In genomic region chr3:4693620-4694019, GRCh38 we compare ENCODE assay signal across 15 cellular contexts.
DNase-seq lines count a peak whose midpoint lies in the region; ATAC-seq and TF ChIP-seq lines count a peak whose summit lies in the region.
"Had no signal": no experiment of that assay in that cellular context is flagged by ENCODE, and none has a peak within 500 bp of the region (broad histone marks: within the 10 kb centered on the region; RNA-seq: fewer than 3 reads in every experiment).

No MANE protein-coding gene starts in this region.

- peak overlapping the region; percentile 8; the same call in 1 of the 2 replicates for H2AFZ ChIP-seq in OCI-LY3 (ENCODE audit: low read depth, low read length)

- no peak overlapping the region for H3K27ac ChIP-seq in OCI-LY3 (ENCODE audit: low read length)
- H3K27ac ChIP-seq: C4-2B, thyroid gland had no signal

- TF ChIP-seq CTCF in OCI-LY3 (IDR thresholded peaks at IDR 0.05; ENCODE audit: low read depth, low read length), result no peak

- ATAC-seq in GM18861 (IDR thresholded peaks at IDR 0.05; ENCODE audit: unreplicated experiment) (peak; percentile 81), GM21526 (IDR thresholded peaks at IDR 0.05; ENCODE audit: low FRiP score, unreplicated experiment) (peak; percentile 82), HG03097 (IDR thresholded peaks at IDR 0.05; ENCODE audit: low FRiP score, unreplicated experiment) (peak; percentile 54)
- no peak for ATAC-seq in stimulated activated naive CD8-positive, alpha-beta T cell treated with anti-CD3 and anti-CD28 coated beads, Interleukin-15, Interleukin-2, amounts not matched to agents 100 U/mL and 50 U/mL, for 24 hours

- H3K9ac ChIP-seq in OCI-LY3 (ENCODE audit: low read length), result no peak overlapping the region

- peaks cover 15% of the 10 kb centered on the region for H3K4me1 ChIP-seq in OCI-LY3 (ENCODE audit: low read length)
- H3K4me1 ChIP-seq: thyroid gland had no signal

- no peak for DNase-seq in stimulated activated naive CD8-positive, alpha-beta T cell treated with anti-CD3 and anti-CD28 coated beads, Interleukin-15, Interleukin-2, amounts not matched to agents 100 U/mL and 50 U/mL, for 24 hours
- DNase-seq in stimulated activated CD4-positive, alpha-beta T cell treated with anti-CD3 and anti-CD28 coated beads, Interleukin-2, amount 100 ng/mL, for 48 hours, result no peak
- no peak for DNase-seq in activated CD4-positive, CD25-positive, alpha-beta regulatory T cell treated with anti-CD3 and anti-CD28 coated beads, Interleukin-2, amount 50 U/mL, for 72 hours
- no peak for DNase-seq in activated effector memory CD4-positive, alpha-beta T cell treated with anti-CD3 and anti-CD28 coated beads, Interleukin-2, amount 50 U/mL, for 16 hours
- DNase-seq: activated CD4-positive, alpha-beta T cell treated with anti-CD3 and anti-CD28 coated beads, Interleukin-2, amount 10 ng/mL, durations not matched to agents 7 days and 5 days; activated naive CD4-positive, alpha-beta T cell treated with anti-CD3 and anti-CD28 coated beads for 36 hours; cerebellar nuclear complex; NCI-H526 treated with DMSO at 0.1 percent for 48 hours; retina; thyroid gland had no signal

- H3K4me3 ChIP-seq in OCI-LY3 (ENCODE audit: low read length), result peak overlapping the region; percentile 58
- H3K4me3 ChIP-seq: thyroid gland had no signal

- no peaks in the 10 kb centered on the region for H3K79me2 ChIP-seq in OCI-LY3 (ENCODE audit: low read length)

- H3K36me3 ChIP-seq in OCI-LY3 (replicated peaks; ENCODE audit: low read depth, low read length), result no peaks in the 10 kb centered on the region

- peak overlapping the region; percentile 72 for H3K4me2 ChIP-seq in OCI-LY3 (ENCODE audit: low read length)

- H4K20me1 ChIP-seq in OCI-LY3 (ENCODE audit: insufficient read depth, low read length), result no peaks in the 10 kb centered on the region

- no peaks in the 10 kb centered on the region for H3K9me3 ChIP-seq in OCI-LY3 (ENCODE audit: insufficient read depth, low read length)
- H3K9me3 ChIP-seq: thyroid gland had no signal

- 0 out of 2 replicates have a peak, but pooled peaks cover 3% of the 10 kb centered on the region for H3K27me3 ChIP-seq in OCI-LY3 (ENCODE audit: low read depth, low read length)
- H3K27me3 ChIP-seq: thyroid gland had no signal
